ENCODE assay signal across 8 cellular contexts in genomic region chr3:73624363-73625123, GRCh38. TPM values are rescaled to one million over a fixed set of nuclear protein-coding genes. Genes with fewer than 3 reads are reported as not detected.
DNase-seq lines count a peak whose midpoint lies in the region; ATAC-seq, FAIRE-seq and TF ChIP-seq lines count a peak whose summit lies in the region.

TSS of gene PDZRN3 (minus strand) at chr3:73624941.

- no peak for TF ChIP-seq CTCF in fibroblast of the aortic adventitia (IDR thresholded peaks at IDR 0.05; ENCODE audit: insufficient read depth, low read length)
- TF ChIP-seq CTCF in nephron progenitor cell (IDR thresholded peaks at IDR 0.05): no peak

- peak within 1 kb of the TSS; percentile 93 for H3K4me3 ChIP-seq in fibroblast of the aortic adventitia (ENCODE audit: low read depth, low read length)

- no peak for FAIRE-seq in RCC 7860 (lab: Jason Lieb, UNC)

- peaks cover 8% of the 10 kb centered on the region for H3K36me3 Mint-ChIP-seq in nephron progenitor cell (ENCODE audit: low read depth)

- peak; percentile 86 for DNase-seq in EL
- DNase-seq in SHP77 (lab: John Stamatoyannopoulos, UW): peak; percentile 21 to 66
- DNase-seq in fibroblast of the aortic adventitia (ENCODE audit: low read depth): peak; percentile 84
- peak; percentile 81 for DNase-seq in nephron progenitor cell
- no peak for DNase-seq in NCI-H187 (lab: John Stamatoyannopoulos, UW)
- no peak for DNase-seq in RCC 7860 (ENCODE audit: low spot score)

- no peaks in the 10 kb centered on the region for H3K9me3 Mint-ChIP-seq in nephron progenitor cell

- H3K27ac Mint-ChIP-seq in nephron progenitor cell: peak within 1 kb of the TSS; percentile 98

- no peak for ATAC-seq in activated CD4-positive, CD25-positive, alpha-beta regulatory T cell treated with anti-CD3 and anti-CD28 coated beads, Interleukin-2, amount 50 U/mL, for 24 hours
- no peak for ATAC-seq in HG03342 (IDR thresholded peaks at IDR 0.05; ENCODE audit: unreplicated experiment)

- H3K4me3 Mint-ChIP-seq in nephron progenitor cell: peak within 1 kb of the TSS; percentile 89

- peaks cover 83% of the 10 kb centered on the region for H3K4me1 Mint-ChIP-seq in nephron progenitor cell

- no peaks in the 10 kb centered on the region for H3K27me3 Mint-ChIP-seq in nephron progenitor cell (ENCODE audit: low read depth, poor library complexity)

RNA-seq across cellular contexts. Expression of gene PDZRN3, which starts in this region (rescaled TPM):
- 40.5 and 76.8 TPM in 2 replicates for total RNA-seq in fibroblast of the aortic adventitia (ENCODE audit: low replicate concordance)

Comparison
In these comparisons a context has a peak if more than half of its experiments do, and no peak if none do; other contexts are left out.
1. DNase-seq: peak in EL (single experiment), SHP77 (2 of 2), fibroblast of the aortic adventitia (single experiment) and nephron progenitor cell (single experiment); none in NCI-H187 (0 of 2) and RCC 7860 (single experiment).